In genomic region chr19:2306971-2307370, GRCh38 we compare ENCODE assay signal across 1 cellular context.
TF ChIP-seq lines count a peak whose summit lies in the region.

No MANE protein-coding gene starts in this region.

TF ChIP-seq in GM23338, 12 proteins besides CTCF, POLR2A, EP300 and RAD21 (continued from another document):
- TF ChIP-seq ETS1 (IDR thresholded peaks at IDR 0.05) (no peak), NANOG (IDR thresholded peaks at IDR 0.05; ENCODE audit: borderline replicate concordance) (no peak), JUNB (IDR thresholded peaks at IDR 0.05; ENCODE audit: unreplicated experiment) (no peak), ZNF331 (CRISPR knock-in tag; IDR thresholded peaks at IDR 0.05; ENCODE audit: low read depth) (no peak)
